Comparison of ENCODE assay signal across 29 cellular contexts in the genomic region with DNA sequence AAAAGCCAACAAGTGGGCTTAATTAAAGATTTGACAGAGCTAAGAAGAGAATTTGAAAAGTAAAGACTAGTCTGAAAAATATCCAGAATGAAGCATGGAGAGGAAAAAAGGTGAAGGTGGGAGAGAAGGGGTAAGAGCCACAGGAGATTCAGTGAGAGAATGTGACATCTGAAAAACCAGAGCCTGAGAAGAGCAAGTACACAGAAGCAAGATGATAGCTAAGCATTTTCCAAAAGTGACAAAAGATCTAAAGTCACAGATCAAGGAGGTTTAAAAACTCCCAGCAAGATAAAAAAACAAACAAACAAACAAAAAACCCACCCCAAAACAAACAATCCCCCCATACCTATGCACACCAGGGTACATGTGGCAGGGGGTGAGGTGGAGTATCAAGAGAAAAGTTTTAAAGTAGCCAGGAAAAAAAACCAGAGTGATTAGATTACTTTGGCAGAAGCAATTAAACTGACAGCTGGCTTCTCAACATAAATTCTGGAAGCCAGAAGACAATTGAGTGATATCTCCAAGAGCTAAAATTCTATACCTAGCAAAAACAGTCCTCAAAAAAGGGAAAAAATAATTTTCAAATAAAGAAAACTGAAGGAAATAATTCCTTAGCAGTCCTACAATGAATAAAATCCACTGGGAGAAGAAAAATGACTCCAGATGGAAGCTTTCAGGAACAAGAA.
DNase-seq lines count a peak whose midpoint lies in the region; ATAC-seq and TF ChIP-seq lines count a peak whose summit lies in the region.
"Had no signal": no experiment of that assay in that cellular context is flagged by ENCODE, and none has a peak within 500 bp of the region (broad histone marks: within the 10 kb centered on the region; RNA-seq: fewer than 3 reads in every experiment).

No MANE protein-coding gene starts in this region.

- H3K4me3 ChIP-seq in HEK293 (ENCODE audit: low read depth, low read length) (no peak overlapping the region), neural progenitor cell (no peak overlapping the region), OCI-LY7 (ENCODE audit: low read depth, low read length, poor library complexity, severe bottlenecking) (no peak overlapping the region)
- H3K4me3 ChIP-seq: colonic mucosa, GM23248, lung, mucosa of descending colon, right lobe of liver, upper lobe of left lung had no signal

- no peaks in the 10 kb centered on the region for H3K9me2 ChIP-seq in OCI-LY7 (ENCODE audit: insufficient read depth, low read length)

- H3K27me3 ChIP-seq in neural progenitor cell: no peaks in the 10 kb centered on the region
- H3K27me3 ChIP-seq: colonic mucosa, right lobe of liver, upper lobe of left lung had no signal

- CTCF ChIA-PET in activated naive CD4-positive, alpha-beta T cell treated with anti-CD3 and anti-CD28 coated beads, Interleukin-2, amount 10 ng/mL, durations not matched to agents 7 days and 5 days (lab: Charles Lee): interaction anchor here (0.6 to 1.2 kb wide), 3 partner anchors 8 to 151 kb away, joined by 3 read pairs; no protein-coding TSS in a partner anchor
- CTCF ChIA-PET in HEK293 (lab: Yijun Ruan, JAX) (interaction anchor here (0.7 kb wide), 1 partner anchor 1589 kb away, joined by 3 read pairs; no protein-coding TSS in a partner anchor), OCI-LY7 (lab: Charles Lee; ENCODE audit: unreplicated experiment) (no interaction called here)

- no peak for DNase-seq in activated naive CD4-positive, alpha-beta T cell treated with anti-CD3 and anti-CD28 coated beads, Interleukin-2, amount 10 ng/mL, durations not matched to agents 7 days and 5 days
- DNase-seq in activated naive CD8-positive, alpha-beta T cell treated with anti-CD3 and anti-CD28 coated beads, Interleukin-2, amount 50 U/mL, for 24 hours: no peak
- DNase-seq in neural progenitor cell (ENCODE audit: low spot score) (no peak), OCI-LY7 (ENCODE audit: low spot score) (no peak)
- DNase-seq: activated T-cell treated with anti-CD3 and anti-CD28 coated beads, Interleukin-2, amount 50 U/mL, for 24 hours; amygdala; Calu3; colonic mucosa; effector memory CD4-positive, alpha-beta T cell; EL; GM23248; head of caudate nucleus; mucosa of descending colon; NCI-H1092; NCI-H187; NCI-H526 treated with DMSO at 0.1 percent for 48 hours; posterior cingulate gyrus; right lobe of liver; RPMI8226; stimulated activated CD4-positive, alpha-beta T cell treated with anti-CD3 and anti-CD28 coated beads, Interleukin-12 subunit alpha, Interleukin-12 subunit beta, amount 100 ng/mL, for 4 hours; stimulated activated CD4-positive, alpha-beta T cell treated with anti-CD3 and anti-CD28 coated beads, Interleukin-4, amount 100 ng/mL, for 24 hours; substantia nigra; upper lobe of left lung had no signal

- H3K4me3 Mint-ChIP-seq in activated naive CD4-positive, alpha-beta T cell treated with anti-CD3 and anti-CD28 coated beads, Interleukin-2, amount 50 U/mL, for 24 hours: peak overlapping the region; percentile 35
- H3K4me3 Mint-ChIP-seq in activated naive CD4-positive, alpha-beta T cell treated with anti-CD3 and anti-CD28 coated beads, Interleukin-2, amount 10 ng/mL, durations not matched to agents 7 days and 5 days: no peak overlapping the region
- H3K4me3 Mint-ChIP-seq in activated naive CD8-positive, alpha-beta T cell treated with anti-CD3 and anti-CD28 coated beads, Interleukin-2, amount 50 U/mL, for 24 hours: no peak overlapping the region
- H3K4me3 Mint-ChIP-seq in neural progenitor cell: no peak overlapping the region
- H3K4me3 Mint-ChIP-seq: activated T-cell treated with anti-CD3 and anti-CD28 coated beads, Interleukin-2, amount 50 U/mL, for 24 hours; stimulated activated memory B cell treated with anti-CD40 and anti-IgM and Interleukin-4, amounts not matched to agents 10 μg/mL and 1 μg/mL and 100 μg/mL, for 72 hours had no signal

- peaks cover 25% of the 10 kb centered on the region for H3K36me3 Mint-ChIP-seq in activated naive CD4-positive, alpha-beta T cell treated with anti-CD3 and anti-CD28 coated beads, Interleukin-2, amount 50 U/mL, for 24 hours
- H3K36me3 Mint-ChIP-seq in activated naive CD4-positive, alpha-beta T cell treated with anti-CD3 and anti-CD28 coated beads, Interleukin-2, amount 10 ng/mL, durations not matched to agents 7 days and 5 days: peaks cover 46% of the 10 kb centered on the region
- H3K36me3 Mint-ChIP-seq in activated naive CD8-positive, alpha-beta T cell treated with anti-CD3 and anti-CD28 coated beads, Interleukin-2, amount 50 U/mL, for 24 hours (ENCODE audit: low read depth): peaks cover 28% of the 10 kb centered on the region
- peaks cover 8% of the 10 kb centered on the region for H3K36me3 Mint-ChIP-seq in neural progenitor cell

- intact Hi-C loops in OCI-LY7 (cut with micrococcal nuclease; ENCODE audit: unreplicated experiment): no loop called here

- H3K4me1 ChIP-seq in HEK293 (ENCODE audit: control insufficient read depth, insufficient read depth, low read length) (peaks cover 11% of the 10 kb centered on the region), neural progenitor cell (peaks cover 10% of the 10 kb centered on the region), OCI-LY7 (ENCODE audit: insufficient read depth, low read length, poor library complexity, severe bottlenecking) (no peaks in the 10 kb centered on the region)
- H3K4me1 ChIP-seq: colonic mucosa, right lobe of liver had no signal

- H3K9me3 ChIP-seq in HEK293 (ENCODE audit: control insufficient read depth, insufficient read depth, low read depth, low read length) (no peaks in the 10 kb centered on the region), neural progenitor cell (ENCODE audit: low read depth) (no peaks in the 10 kb centered on the region), OCI-LY7 (ENCODE audit: low read length) (no peaks in the 10 kb centered on the region)
- H3K9me3 ChIP-seq: colonic mucosa, mucosa of descending colon, right lobe of liver, upper lobe of left lung had no signal

- TF ChIP-seq CTCF in HEK293 (tag by site-specific recombination; IDR thresholded peaks at IDR 0.05) (no peak), neural progenitor cell (IDR thresholded peaks at IDR 0.05) (no peak), OCI-LY7 (conservative IDR thresholded peaks at IDR 0.05; ENCODE audit: low read length) (no peak)

- no peaks in the 10 kb centered on the region for H3K79me2 ChIP-seq in neural progenitor cell (ENCODE audit: low read depth)
- H3K79me2 ChIP-seq in OCI-LY7 (ENCODE audit: insufficient read depth, low read depth, low read length): no peaks in the 10 kb centered on the region

- ATAC-seq in activated naive CD8-positive, alpha-beta T cell treated with anti-CD3 and anti-CD28 coated beads, Interleukin-2, amount 50 U/mL, for 24 hours: no peak
- ATAC-seq in HG03135 (IDR thresholded peaks at IDR 0.05; ENCODE audit: unreplicated experiment) (no peak), GM19455 (IDR thresholded peaks at IDR 0.05; ENCODE audit: unreplicated experiment) (no peak)
- ATAC-seq: mucosa of descending colon; right lobe of liver; stimulated activated memory B cell treated with anti-CD40 and anti-IgM and Interleukin-4, amounts not matched to agents 10 μg/mL and 1 μg/mL and 100 μg/mL, for 72 hours had no signal

- H3K27me3 Mint-ChIP-seq in activated naive CD4-positive, alpha-beta T cell treated with anti-CD3 and anti-CD28 coated beads, Interleukin-2, amount 50 U/mL, for 24 hours: no peaks in the 10 kb centered on the region
- H3K27me3 Mint-ChIP-seq in activated naive CD4-positive, alpha-beta T cell treated with anti-CD3 and anti-CD28 coated beads, Interleukin-2, amount 10 ng/mL, durations not matched to agents 7 days and 5 days: no peaks in the 10 kb centered on the region
- H3K27me3 Mint-ChIP-seq in activated naive CD8-positive, alpha-beta T cell treated with anti-CD3 and anti-CD28 coated beads, Interleukin-2, amount 50 U/mL, for 24 hours: no peaks in the 10 kb centered on the region
- H3K27me3 Mint-ChIP-seq in neural progenitor cell (ENCODE audit: insufficient read depth, low read depth): no peaks in the 10 kb centered on the region
- H3K27me3 Mint-ChIP-seq: activated T-cell treated with anti-CD3 and anti-CD28 coated beads, Interleukin-2, amount 50 U/mL, for 24 hours; stimulated activated memory B cell treated with anti-CD40 and anti-IgM and Interleukin-4, amounts not matched to agents 10 μg/mL and 1 μg/mL and 100 μg/mL, for 72 hours had no signal

- H4K20me1 ChIP-seq in neural progenitor cell (ENCODE audit: low read depth) (peaks cover 4% of the 10 kb centered on the region), OCI-LY7 (ENCODE audit: insufficient read depth, low read length) (peaks cover 9% of the 10 kb centered on the region; the same call in 1 of the 2 replicates)

- H3K36me3 ChIP-seq in HEK293 (ENCODE audit: control insufficient read depth in 2 of 2, insufficient read depth in 1 of 2, low read length in 2 of 2): peaks cover 0 to 3% of the 10 kb centered on the region in 2 experiments; a peak in 2 of 3 replicates
- no peaks in the 10 kb centered on the region for H3K36me3 ChIP-seq in neural progenitor cell
- H3K36me3 ChIP-seq in OCI-LY7 (ENCODE audit: insufficient read depth, low read length): peaks cover 26% of the 10 kb centered on the region
- H3K36me3 ChIP-seq: colonic mucosa, right lobe of liver had no signal

- POLR2A ChIA-PET in HEK293 (lab: Yijun Ruan, JAX) (interaction anchor here (0.7 to 0.9 kb wide), 2 partner anchors 13 to 176 kb away, joined by 3 read pairs; no protein-coding TSS in a partner anchor), OCI-LY7 (lab: Charles Lee) (interaction anchor here (0.5 to 1.3 kb wide), 9 partner anchors 9 to 574 kb away, joined by 3 to 12 read pairs (median 3); no protein-coding TSS in a partner anchor)

- peak overlapping the region; percentile 3 for H3K9ac ChIP-seq in neural progenitor cell
- H3K9ac ChIP-seq: GM23248 had no signal

- no peak overlapping the region for H2AFZ ChIP-seq in neural progenitor cell (replicated peaks)
- H2AFZ ChIP-seq in OCI-LY7 (ENCODE audit: low read length): no peak overlapping the region
- H2AFZ ChIP-seq: GM23248 had no signal

- H3K9me3 Mint-ChIP-seq in activated naive CD4-positive, alpha-beta T cell treated with anti-CD3 and anti-CD28 coated beads, Interleukin-2, amount 50 U/mL, for 24 hours: no peaks in the 10 kb centered on the region
- no peaks in the 10 kb centered on the region for H3K9me3 Mint-ChIP-seq in activated naive CD4-positive, alpha-beta T cell treated with anti-CD3 and anti-CD28 coated beads, Interleukin-2, amount 10 ng/mL, durations not matched to agents 7 days and 5 days
- H3K9me3 Mint-ChIP-seq in activated naive CD8-positive, alpha-beta T cell treated with anti-CD3 and anti-CD28 coated beads, Interleukin-2, amount 50 U/mL, for 24 hours: no peaks in the 10 kb centered on the region
- H3K9me3 Mint-ChIP-seq in neural progenitor cell: no peaks in the 10 kb centered on the region
- H3K9me3 Mint-ChIP-seq: activated T-cell treated with anti-CD3 and anti-CD28 coated beads, Interleukin-2, amount 50 U/mL, for 24 hours; stimulated activated memory B cell treated with anti-CD40 and anti-IgM and Interleukin-4, amounts not matched to agents 10 μg/mL and 1 μg/mL and 100 μg/mL, for 72 hours had no signal

- H3K27ac ChIP-seq in HEK293 (ENCODE audit: extremely low read depth, low read depth, low read length): no peak overlapping the region
- H3K27ac ChIP-seq in neural progenitor cell: no peak overlapping the region
- no peak overlapping the region for H3K27ac ChIP-seq in OCI-LY7 (ENCODE audit: low read depth, low read length, poor library complexity, severe bottlenecking)
- H3K27ac ChIP-seq: colonic mucosa, GM23248, right lobe of liver, upper lobe of left lung had no signal

- peaks cover 2% of the 10 kb centered on the region for H3F3A ChIP-seq in neural progenitor cell (ENCODE audit: low read depth)

- peaks cover 79% of the 10 kb centered on the region for H3K4me1 Mint-ChIP-seq in activated naive CD4-positive, alpha-beta T cell treated with anti-CD3 and anti-CD28 coated beads, Interleukin-2, amount 50 U/mL, for 24 hours
- peaks cover 32% of the 10 kb centered on the region for H3K4me1 Mint-ChIP-seq in activated naive CD4-positive, alpha-beta T cell treated with anti-CD3 and anti-CD28 coated beads, Interleukin-2, amount 10 ng/mL, durations not matched to agents 7 days and 5 days
- H3K4me1 Mint-ChIP-seq in activated naive CD8-positive, alpha-beta T cell treated with anti-CD3 and anti-CD28 coated beads, Interleukin-2, amount 50 U/mL, for 24 hours: peaks cover 48% of the 10 kb centered on the region
- no peaks in the 10 kb centered on the region for H3K4me1 Mint-ChIP-seq in neural progenitor cell

- H3K4me2 ChIP-seq in neural progenitor cell: no peak overlapping the region
- H3K4me2 ChIP-seq in OCI-LY7 (ENCODE audit: low read length): no peak overlapping the region

- H3K27ac Mint-ChIP-seq in activated naive CD4-positive, alpha-beta T cell treated with anti-CD3 and anti-CD28 coated beads, Interleukin-2, amount 50 U/mL, for 24 hours: peak overlapping the region; percentile 84
- no peak overlapping the region for H3K27ac Mint-ChIP-seq in activated naive CD4-positive, alpha-beta T cell treated with anti-CD3 and anti-CD28 coated beads, Interleukin-2, amount 10 ng/mL, durations not matched to agents 7 days and 5 days
- peak overlapping the region; percentile 9 for H3K27ac Mint-ChIP-seq in activated naive CD8-positive, alpha-beta T cell treated with anti-CD3 and anti-CD28 coated beads, Interleukin-2, amount 50 U/mL, for 24 hours
- no peak overlapping the region for H3K27ac Mint-ChIP-seq in neural progenitor cell
- H3K27ac Mint-ChIP-seq: activated T-cell treated with anti-CD3 and anti-CD28 coated beads, Interleukin-2, amount 50 U/mL, for 24 hours; stimulated activated memory B cell treated with anti-CD40 and anti-IgM and Interleukin-4, amounts not matched to agents 10 μg/mL and 1 μg/mL and 100 μg/mL, for 72 hours had no signal

- no TSS peak for BruUV-seq in OCI-LY7 (replicated peaks; lab: Mats Ljungman, UMichigan)

Comparison
In these comparisons a context has a peak if more than half of its experiments do, and no peak if none do; other contexts are left out.
1. H3K27ac Mint-ChIP-seq: peak in activated naive CD4-positive, alpha-beta T cell treated with anti-CD3 and anti-CD28 coated beads, Interleukin-2, amount 50 U/mL, for 24 hours (single experiment) and activated naive CD8-positive, alpha-beta T cell treated with anti-CD3 and anti-CD28 coated beads, Interleukin-2, amount 50 U/mL, for 24 hours (single experiment); none in activated naive CD4-positive, alpha-beta T cell treated with anti-CD3 and anti-CD28 coated beads, Interleukin-2, amount 10 ng/mL, durations not matched to agents 7 days and 5 days (single experiment) and neural progenitor cell (single experiment).